ENCODE assay signal across 8 cellular contexts in genomic region chr11:72752088-72752914, GRCh38. TPM values are rescaled to one million over a fixed set of nuclear protein-coding genes. Genes with fewer than 3 reads are reported as not detected.
A peak's percentile ranks its signal among the peaks of the same experiment; 100 is the strongest.
DNase-seq lines count a peak whose midpoint lies in the region; ATAC-seq and TF ChIP-seq lines count a peak whose summit lies in the region.

TSS of gene ARAP1 (minus strand) at chr11:72752408. CDS start at chr11:72727128, 25,280 bp downstream.

- peak; percentile 95 for DNase-seq in GM13976 (ENCODE audit: low spot score)
- peak; percentile 41 for DNase-seq in NCI-H460 (ENCODE audit: extremely low read depth, low read depth)
- peak; percentile 91 for DNase-seq in activated CD4-positive, alpha-beta T cell treated with anti-CD3 and anti-CD28 coated beads, Interleukin-2, amount 10 ng/mL, durations not matched to agents 24 days and 14 days
- DNase-seq in coronary artery (ENCODE audit: low spot score): peak; percentile 88
- DNase-seq in left lobe of liver (ENCODE audit: low spot score): peak; percentile 75
- DNase-seq in stimulated activated CD4-positive, alpha-beta T cell treated with anti-CD3 and anti-CD28 coated beads, Interleukin-2, amount 100 ng/mL, for 4 hours (ENCODE audit: low read depth): peak; percentile 64

- intact Hi-C loops in activated CD4-positive, alpha-beta T cell treated with anti-CD3 and anti-CD28 coated beads, Interleukin-2, amount 10 ng/mL, durations not matched to agents 24 days and 14 days (cut with micrococcal nuclease): loop anchor here (1.0 to 2.0 kb wide), 4 partner anchors 16 to 63 kb away; no protein-coding TSS in a partner anchor

- ATAC-seq in HG02870 (IDR thresholded peaks at IDR 0.05; ENCODE audit: unreplicated experiment): peak; percentile 68
- peak; percentile 80 for ATAC-seq in left lobe of liver
- no peak for ATAC-seq in HG02840 (IDR thresholded peaks at IDR 0.05; ENCODE audit: low FRiP score, unreplicated experiment)

- no peaks in the 10 kb centered on the region for H3K9me3 Mint-ChIP-seq in activated CD4-positive, alpha-beta T cell treated with anti-CD3 and anti-CD28 coated beads, Interleukin-2, amount 10 ng/mL, durations not matched to agents 24 days and 14 days

- H3K4me3 Mint-ChIP-seq in activated CD4-positive, alpha-beta T cell treated with anti-CD3 and anti-CD28 coated beads, Interleukin-2, amount 10 ng/mL, durations not matched to agents 24 days and 14 days: peak within 1 kb of the TSS; percentile 87

- in situ Hi-C loops in GM13976 (cut with MboI; ENCODE audit: low sequenced_read_pairs, unreplicated experiment): no loop called here

- H3K4me3 ChIP-seq in coronary artery: peak within 1 kb of the TSS; percentile 81

- H3K36me3 Mint-ChIP-seq in activated CD4-positive, alpha-beta T cell treated with anti-CD3 and anti-CD28 coated beads, Interleukin-2, amount 10 ng/mL, durations not matched to agents 24 days and 14 days (ENCODE audit: low read depth): peaks cover 4% of the 10 kb centered on the region

- H3K27ac Mint-ChIP-seq in activated CD4-positive, alpha-beta T cell treated with anti-CD3 and anti-CD28 coated beads, Interleukin-2, amount 10 ng/mL, durations not matched to agents 24 days and 14 days: peak within 1 kb of the TSS; percentile 94

- peaks cover 24% of the 10 kb centered on the region for H3K4me1 Mint-ChIP-seq in activated CD4-positive, alpha-beta T cell treated with anti-CD3 and anti-CD28 coated beads, Interleukin-2, amount 10 ng/mL, durations not matched to agents 24 days and 14 days

- H3K27ac ChIP-seq in coronary artery: peak within 1 kb of the TSS; percentile 17 to 58

- H3K27me3 Mint-ChIP-seq in activated CD4-positive, alpha-beta T cell treated with anti-CD3 and anti-CD28 coated beads, Interleukin-2, amount 10 ng/mL, durations not matched to agents 24 days and 14 days: no peaks in the 10 kb centered on the region

- TF ChIP-seq CTCF in GM13976 (IDR thresholded peaks at IDR 0.05; ENCODE audit: borderline replicate concordance, control extremely low read depth, extremely low read depth, insufficient read depth, missing control alignments) (no peak), coronary artery (IDR thresholded peaks at IDR 0.05) (no peak)

RNA-seq across cellular contexts. Expression of gene ARAP1, which starts in this region (rescaled TPM):
- 20.0 and 24.8 TPM in 2 replicates for total RNA-seq in NCI-H460 (2014; rRNA removed; shearing (Covaris generic))
- polyA plus RNA-seq in NCI-H460 (2014; cell fraction: nucleus; rRNA removed): 65.8 and 71.2 TPM in 2 replicates
- 76.9 and 81.5 TPM in 2 replicates for total RNA-seq in activated CD4-positive, alpha-beta T cell treated with anti-CD3 and anti-CD28 coated beads, Interleukin-2, amount 10 ng/mL, durations not matched to agents 24 days and 14 days
- total RNA-seq in left lobe of liver: 37.5 TPM

Comparison
In these comparisons a context has a peak if more than half of its experiments do, and no peak if none do; other contexts are left out.
1. DNase-seq: peak in every context shown above with its lines; median percentile 95 in GM13976; 91 in activated CD4-positive, alpha-beta T cell treated with anti-CD3 and anti-CD28 coated beads, Interleukin-2, amount 10 ng/mL, durations not matched to agents 24 days and 14 days; 88 in coronary artery; 75 in left lobe of liver; 64 in stimulated activated CD4-positive, alpha-beta T cell treated with anti-CD3 and anti-CD28 coated beads, Interleukin-2, amount 100 ng/mL, for 4 hours; 41 in NCI-H460.